17 cellular contexts compared by ENCODE assay signal in the genomic region with DNA sequence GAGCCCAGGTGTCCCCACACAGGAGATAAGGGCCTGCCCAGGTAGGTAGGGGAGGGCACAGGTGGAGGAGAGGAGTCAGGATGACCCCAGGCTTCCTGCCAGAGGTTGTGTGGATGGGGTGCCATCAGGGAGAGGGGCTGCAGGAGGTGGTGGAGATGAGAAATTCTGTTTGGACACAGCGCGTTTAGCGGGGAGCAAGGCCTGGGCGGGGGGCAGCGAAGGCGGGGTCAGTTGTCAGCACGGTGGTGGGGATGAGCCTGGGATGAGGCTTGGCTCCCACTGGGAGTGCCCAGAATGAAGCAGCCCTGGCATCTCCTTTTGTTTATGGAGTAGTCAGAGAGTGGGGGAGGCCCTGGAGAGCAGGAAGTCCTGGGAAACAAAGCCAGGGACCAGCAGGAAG. TPM values are rescaled to one million over a fixed set of nuclear protein-coding genes. Genes with fewer than 3 reads are reported as not detected.
DNase-seq lines count a peak whose midpoint lies in the region; ATAC-seq, FAIRE-seq and TF ChIP-seq lines count a peak whose summit lies in the region.
"Had no signal": no experiment of that assay in that cellular context is flagged by ENCODE, and none has a peak within 500 bp of the region (broad histone marks: within the 10 kb centered on the region; RNA-seq: fewer than 3 reads in every experiment).

No MANE protein-coding gene starts in this region.

- WGBS in HepG2 (ENCODE audit: low lambda C conversion rate) = 96% methylated on average over 7 of the region's 7 CpGs
- 93% methylated on average over 5 of the region's 7 CpGs for WGBS in right lobe of liver (ENCODE audit: insufficient coverage, low coverage, low lambda C conversion rate, missing lambda C conversion rate)

- H3K27me3 ChIP-seq in HepG2 (ENCODE audit: control insufficient read depth in 1 of 2, insufficient read depth in 2 of 2, low read length in 2 of 2) = no peaks in the 10 kb centered on the region; a peak in 1 of 5 replicates
- H3K27me3 ChIP-seq in right lobe of liver = no peaks in the 10 kb centered on the region
- H3K27me3 ChIP-seq: BLaER1 treated with 17β-estradiol and CSF1 and Interleukin-3, amounts not matched to agents 10 nM and 100 nM had no signal

- H3K36me3 Mint-ChIP-seq in activated T-helper 17 cell treated with anti-CD3 and anti-CD28 coated beads, Interleukin-2, amount 50 U/mL, for 72 hours (ENCODE audit: low read depth) = peaks cover 23% of the 10 kb centered on the region
- peaks cover 18% of the 10 kb centered on the region for H3K36me3 Mint-ChIP-seq in Calu3 (ENCODE audit: insufficient read depth, unreplicated experiment)

- POLR2A ChIA-PET in HepG2 (lab: Yijun Ruan, JAX) = no interaction called here

- H3K9me3 ChIP-seq in HepG2 (ENCODE audit: low read length) (no peaks in the 10 kb centered on the region), right lobe of liver (no peaks in the 10 kb centered on the region)
- H3K9me3 ChIP-seq: A549; BLaER1 treated with 17β-estradiol and CSF1 and Interleukin-3, amounts not matched to agents 10 nM and 100 nM had no signal

- no peaks in the 10 kb centered on the region for H3K27me3 Mint-ChIP-seq in activated T-helper 17 cell treated with anti-CD3 and anti-CD28 coated beads, Interleukin-2, amount 50 U/mL, for 72 hours
- H3K27me3 Mint-ChIP-seq in Calu3 (ENCODE audit: unreplicated experiment) = no peaks in the 10 kb centered on the region
- H3K27me3 Mint-ChIP-seq: CD8-positive, alpha-beta memory T cell; IgD-negative memory B cell had no signal

- no peaks in the 10 kb centered on the region for H3K9me3 Mint-ChIP-seq in activated T-helper 17 cell treated with anti-CD3 and anti-CD28 coated beads, Interleukin-2, amount 50 U/mL, for 72 hours
- H3K9me3 Mint-ChIP-seq in Calu3 (ENCODE audit: low read depth, unreplicated experiment) = no peaks in the 10 kb centered on the region
- H3K9me3 Mint-ChIP-seq: CD8-positive, alpha-beta memory T cell; IgD-negative memory B cell had no signal

- no peak overlapping the region for H3K4me2 ChIP-seq in HepG2 (ENCODE audit: low read depth, low read length)
- H3K4me2 ChIP-seq: A549; BLaER1 treated with 17β-estradiol and CSF1 and Interleukin-3, amounts not matched to agents 10 nM and 100 nM had no signal

- FAIRE-seq in HepG2 (lab: Jason Lieb, UNC) = no peak
- FAIRE-seq: A549, D721Med had no signal

- H3K4me1 Mint-ChIP-seq in activated T-helper 17 cell treated with anti-CD3 and anti-CD28 coated beads, Interleukin-2, amount 50 U/mL, for 72 hours = no peaks in the 10 kb centered on the region
- no peaks in the 10 kb centered on the region for H3K4me1 Mint-ChIP-seq in Calu3 (ENCODE audit: low read depth, unreplicated experiment)

- no peaks in the 10 kb centered on the region for H3K79me2 ChIP-seq in HepG2 (ENCODE audit: insufficient read depth, low read length)

- BruUV-seq in HepG2 (replicated peaks; lab: Mats Ljungman, UMichigan) (no TSS peak), Calu3 (replicated peaks; lab: Mats Ljungman, UMichigan) (no TSS peak)

- no peak overlapping the region for H2AFZ ChIP-seq in HepG2 (ENCODE audit: low read length)

- CTCF ChIA-PET in HepG2 (lab: Yijun Ruan, JAX; ENCODE audit: low intra/inter-chr PET ratio, low total read pairs) (interaction anchor here (1.7 to 2.3 kb wide), 2 partner anchors 135 to 202 kb away, joined by 7 to 14 read pairs; no protein-coding TSS in a partner anchor), Calu3 (lab: Charles Lee) (interaction anchor here (1.8 kb wide), 1 partner anchor 135 kb away, joined by 11 read pairs; no protein-coding TSS in a partner anchor)

- TF ChIP-seq EP300 in HepG2 (IDR thresholded peaks at IDR 0.05; ENCODE audit: low read depth in 2 of 2, low read length in 2 of 2) = no peak
- no peak for TF ChIP-seq EP300 in HepG2 (CRISPR knock-in tag; IDR thresholded peaks at IDR 0.05; ENCODE audit: borderline replicate concordance)

- TF ChIP-seq RAD21 in HepG2 (CRISPR knock-in tag; IDR thresholded peaks at IDR 0.05) = no peak

- H3K36me3 ChIP-seq in HepG2 (replicated peaks in 1 of 2; ENCODE audit: control insufficient read depth in 1 of 2, insufficient read depth in 2 of 2, low read length in 2 of 2) (peaks cover 36 to 74% of the 10 kb centered on the region in 2 experiments), right lobe of liver (peaks cover 0 to 68% (median 23%) of the 10 kb centered on the region in 4 donors)

- no peak overlapping the region for H3K9ac ChIP-seq in HepG2 (ENCODE audit: insufficient read depth, low read depth, low read length)

- H4K20me1 ChIP-seq in HepG2 (ENCODE audit: insufficient read depth, low read length) = no peaks in the 10 kb centered on the region

- H3K27ac ChIP-seq in HepG2 (ENCODE audit: extremely low read length, insufficient read depth, low read length) (no peak overlapping the region), right lobe of liver (no peak overlapping the region)
- H3K27ac ChIP-seq: A549, HL-60 had no signal

- no peak for TF ChIP-seq CTCF in HepG2 (CRISPR knock-in tag; IDR thresholded peaks at IDR 0.05)
- TF ChIP-seq CTCF in right lobe of liver (IDR thresholded peaks at IDR 0.05) = no peak
- TF ChIP-seq CTCF in Calu3 (IDR thresholded peaks at IDR 0.05; ENCODE audit: unreplicated experiment) = no peak

- ATAC-seq in HepG2 (no peak), right lobe of liver (no peak)
- no peak for ATAC-seq in activated T-helper 17 cell treated with anti-CD3 and anti-CD28 coated beads, Interleukin-2, amount 50 U/mL, for 72 hours (replicated peaks)

- TF ChIP-seq POLR2A in HepG2 (IDR thresholded peaks at IDR 0.05; ENCODE audit: insufficient read depth in 1 of 2, low read depth in 2 of 2, low read length in 2 of 2) (no peak), right lobe of liver (IDR thresholded peaks at IDR 0.05) (no peak)

- in situ Hi-C loops in HepG2 (cut with HindIII; ENCODE audit: extremely low pct_ligation_motif_present, low pct_unique_long_range_greater_than_20kb) = loop anchor here (5.0 kb wide), 2 partner anchors 133 to 203 kb away; no protein-coding TSS in a partner anchor

- intact Hi-C loops in HepG2 (cut with micrococcal nuclease; ENCODE audit: unreplicated experiment) (loop anchor here (1.0 to 2.0 kb wide), 2 partner anchors 135 to 203 kb away; no protein-coding TSS in a partner anchor), right lobe of liver (cut with DNase I) (loop anchor here in 1 of 2 donors (10.0 kb wide), 1 partner anchor 141 kb away; no protein-coding TSS in a partner anchor), Calu3 (cut with micrococcal nuclease; ENCODE audit: unreplicated experiment) (loop anchor here (2.0 kb wide), 1 partner anchor 135 kb away; no protein-coding TSS in a partner anchor)

- peak overlapping the region; percentile 38 for H3K27ac Mint-ChIP-seq in activated T-helper 17 cell treated with anti-CD3 and anti-CD28 coated beads, Interleukin-2, amount 50 U/mL, for 72 hours
- no peak overlapping the region for H3K27ac Mint-ChIP-seq in Calu3 (ENCODE audit: unreplicated experiment)
- H3K27ac Mint-ChIP-seq: IgD-negative memory B cell had no signal

- no peaks in the 10 kb centered on the region for H3K4me1 ChIP-seq in HepG2 (ENCODE audit: insufficient read depth, low read length)
- no peaks in the 10 kb centered on the region for H3K4me1 ChIP-seq in right lobe of liver
- H3K4me1 ChIP-seq: A549 had no signal

- H3K4me3 ChIP-seq in HepG2 (replicated peaks in 1 of 3; ENCODE audit: insufficient read depth in 1 of 3, low read depth in 2 of 3, low read length in 3 of 3) (no peak overlapping the region), right lobe of liver (no peak overlapping the region)
- H3K4me3 ChIP-seq: A549; BLaER1 treated with 17β-estradiol and CSF1 and Interleukin-3, amounts not matched to agents 10 nM and 100 nM had no signal

- DNase-seq in HepG2 (ENCODE audit: low spot score) (no peak), right lobe of liver (no peak), lung microvascular endothelial cell (ENCODE audit: low read depth in 2 of 2) (peak; percentile 33 to 46), NCI-H1048 (lab: John Stamatoyannopoulos, UW) (no peak), SIG-M5 treated with dmso at 0.1 percent for 504 hours (lab: John Stamatoyannopoulos, UW; ENCODE audit: unreplicated experiment) (no peak), Calu3 (no peak), NCI-H748 treated with DMSO at 0.1 percent for 48 hours (lab: John Stamatoyannopoulos, UW) (no peak)
- DNase-seq: NCI-H510A, SIG-M5 had no signal

- no peak overlapping the region for H3K4me3 Mint-ChIP-seq in activated T-helper 17 cell treated with anti-CD3 and anti-CD28 coated beads, Interleukin-2, amount 50 U/mL, for 72 hours
- no peak overlapping the region for H3K4me3 Mint-ChIP-seq in Calu3 (ENCODE audit: low read depth, unreplicated experiment)
- H3K4me3 Mint-ChIP-seq: CD8-positive, alpha-beta memory T cell had no signal

RNA-seq across cellular contexts. Expression of a gene that starts 14.6 kb away (rescaled TPM):
- total RNA-seq in HepG2 (2016; rRNA removed; fragmentation: Illumina TruSeq; extraction: Trizol) (16.1 and 29.9 TPM in 2 replicates), right lobe of liver (10 to 100 TPM; 32.4 to 48.3 (median 39.9) TPM), lung microvascular endothelial cell (14.8 and 23.2 TPM in 2 replicates), Calu3 (2022) (38.6 and 52.5 TPM in 2 replicates)
- total RNA-seq in HepG2 (2016; cell fraction: cytosol; rRNA removed; fragmentation: Illumina TruSeq; extraction: Trizol; ENCODE audit: low read depth) = 7.6 and 8.9 TPM in 2 replicates
- total RNA-seq in HepG2 (2016; cell fraction: insoluble cytoplasmic fraction; rRNA removed; fragmentation: Illumina TruSeq; extraction: Trizol) = 12.8 and 27.1 TPM in 2 replicates
- 10.8 and 12.7 TPM in 2 replicates for total RNA-seq in HepG2 (2016; cell fraction: membrane; rRNA removed; fragmentation: Illumina TruSeq; extraction: Trizol)
- total RNA-seq in HepG2 (2016; cell fraction: nucleus; rRNA removed; fragmentation: Illumina TruSeq; extraction: Trizol) = 28.7 and 34.7 TPM in 2 replicates
- polyA plus RNA-seq in HepG2 (2011; rRNA removed) = 82.2 and 91.9 TPM in 2 replicates
- 37.9 and 55.2 TPM in 2 replicates for polyA plus RNA-seq in HepG2 (2011; cell fraction: cytosol; rRNA removed)
- 455 and 594 TPM in 2 replicates for polyA plus RNA-seq in HepG2 (2011; cell fraction: nucleus; rRNA removed)
- polyA plus RNA-seq in HepG2 (2012) = 27.9 and 34.2 TPM in 2 replicates
- 8.1 and 10.5 TPM in 2 replicates for polyA plus RNA-seq in HepG2 (2016; cell fraction: cytosol; fragmentation: Illumina TruSeq; extraction: Trizol; ENCODE audit: low read depth)
- polyA plus RNA-seq in HepG2 (2016; cell fraction: insoluble cytoplasmic fraction; fragmentation: Illumina TruSeq; extraction: Trizol; ENCODE audit: low read depth) = 17.1 and 25.1 TPM in 2 replicates
- 14.9 and 15.8 TPM in 2 replicates for polyA plus RNA-seq in HepG2 (2016; cell fraction: membrane; fragmentation: Illumina TruSeq; extraction: Trizol; ENCODE audit: low read depth)
- polyA plus RNA-seq in HepG2 (2016; cell fraction: nucleus; fragmentation: Illumina TruSeq; extraction: Trizol; ENCODE audit: insufficient read depth, low read depth) = 108 and 116 TPM in 2 replicates
- 88.9 and 105 TPM in 2 replicates for polyA minus RNA-seq in HepG2 (2011; rRNA and poly(A)+ RNA removed; ENCODE audit: low replicate concordance)
- 26.2 and 30.5 TPM in 2 replicates for polyA minus RNA-seq in HepG2 (2011; cell fraction: cytosol; rRNA and poly(A)+ RNA removed)
- polyA minus RNA-seq in HepG2 (2011; cell fraction: nucleus; rRNA and poly(A)+ RNA removed) = 55.9 and 56.4 TPM in 2 replicates
- total RNA-seq in activated T-helper 17 cell treated with anti-CD3 and anti-CD28 coated beads, Interleukin-2, amount 50 U/mL, for 72 hours = 10 to 100 TPM; 22.8 to 44.5 TPM

RNA-seq across cellular contexts. Expression of a gene that starts 14.7 kb away (rescaled TPM):
- total RNA-seq in HepG2 (2016; rRNA removed; fragmentation: Illumina TruSeq; extraction: Trizol) = 26.7 and 189 TPM in 2 replicates
- total RNA-seq in HepG2 (2016; cell fraction: cytosol; rRNA removed; fragmentation: Illumina TruSeq; extraction: Trizol; ENCODE audit: low read depth) = 15.3 and 18.3 TPM in 2 replicates
- total RNA-seq in HepG2 (2016; cell fraction: insoluble cytoplasmic fraction; rRNA removed; fragmentation: Illumina TruSeq; extraction: Trizol) = 25.3 and 197 TPM in 2 replicates
- 14.6 and 16.5 TPM in 2 replicates for total RNA-seq in HepG2 (2016; cell fraction: membrane; rRNA removed; fragmentation: Illumina TruSeq; extraction: Trizol)
- total RNA-seq in HepG2 (2016; cell fraction: nucleus; rRNA removed; fragmentation: Illumina TruSeq; extraction: Trizol) = 267 and 300 TPM in 2 replicates
- polyA plus RNA-seq in HepG2 (2011; rRNA removed) = 452 and 686 TPM in 2 replicates
- 174 and 178 TPM in 2 replicates for polyA plus RNA-seq in HepG2 (2011; cell fraction: cytosol; rRNA removed)
- 7,383 and 7,818 TPM in 2 replicates for polyA plus RNA-seq in HepG2 (2011; cell fraction: nucleus; rRNA removed)
- 313 and 330 TPM in 2 replicates for polyA plus RNA-seq in HepG2 (2012)
- polyA plus RNA-seq in HepG2 (2016; cell fraction: cytosol; fragmentation: Illumina TruSeq; extraction: Trizol; ENCODE audit: low read depth) = 6.2 and 6.6 TPM in 2 replicates
- 20.9 and 21.3 TPM in 2 replicates for polyA plus RNA-seq in HepG2 (2016; cell fraction: insoluble cytoplasmic fraction; fragmentation: Illumina TruSeq; extraction: Trizol; ENCODE audit: low read depth)
- 9.6 and 10.0 TPM in 2 replicates for polyA plus RNA-seq in HepG2 (2016; cell fraction: membrane; fragmentation: Illumina TruSeq; extraction: Trizol; ENCODE audit: low read depth)
- 695 and 762 TPM in 2 replicates for polyA plus RNA-seq in HepG2 (2016; cell fraction: nucleus; fragmentation: Illumina TruSeq; extraction: Trizol; ENCODE audit: insufficient read depth, low read depth)
- 3.2 and 148 TPM in 2 replicates for polyA minus RNA-seq in HepG2 (2011; rRNA and poly(A)+ RNA removed; ENCODE audit: low replicate concordance)
- polyA minus RNA-seq in HepG2 (2011; cell fraction: cytosol; rRNA and poly(A)+ RNA removed) = 42.2 and 50.5 TPM in 2 replicates
- polyA minus RNA-seq in HepG2 (2011; cell fraction: nucleus; rRNA and poly(A)+ RNA removed) = 323 and 384 TPM in 2 replicates
- total RNA-seq in right lobe of liver = 100 to 1,000 TPM; 321 to 695 (median 632) TPM
- total RNA-seq in activated T-helper 17 cell treated with anti-CD3 and anti-CD28 coated beads, Interleukin-2, amount 50 U/mL, for 72 hours = 10 to 100 TPM in 1 of 2 donors, 1 to 10 TPM in 1; 8.4 to 28.2 TPM
- 1.5 and 2.2 TPM in 2 replicates for total RNA-seq in lung microvascular endothelial cell
- total RNA-seq in Calu3 (2022) = 8.0 and 10.5 TPM in 2 replicates

RNA-seq across cellular contexts. Expression of a gene that starts 15.5 kb away (rescaled TPM):
- total RNA-seq in HepG2 (2016; rRNA removed; fragmentation: Illumina TruSeq; extraction: Trizol) (0.35 TPM in 1 of 2 replicates, not detected in the other), right lobe of liver (1 to 10 TPM in 1 of 6 experiments, under 1 TPM in 3, not detected in 2; 0.07 to 2.4 (median 0.64) TPM), lung microvascular endothelial cell (under 0.01 and 0.40 TPM in 2 replicates), Calu3 (2022) (0.49 and 0.73 TPM in 2 replicates)
- total RNA-seq in HepG2 (2016; cell fraction: cytosol; rRNA removed; fragmentation: Illumina TruSeq; extraction: Trizol; ENCODE audit: low read depth) = 0.18 and 0.51 TPM in 2 replicates
- 0.13 and 0.45 TPM in 2 replicates for total RNA-seq in HepG2 (2016; cell fraction: insoluble cytoplasmic fraction; rRNA removed; fragmentation: Illumina TruSeq; extraction: Trizol)
- 0.19 TPM in 1 of 2 replicates, not detected in the other for total RNA-seq in HepG2 (2016; cell fraction: membrane; rRNA removed; fragmentation: Illumina TruSeq; extraction: Trizol)
- total RNA-seq in HepG2 (2016; cell fraction: nucleus; rRNA removed; fragmentation: Illumina TruSeq; extraction: Trizol) = not detected in 2 replicates
- 0.21 TPM in 1 of 2 replicates, not detected in the other for polyA plus RNA-seq in HepG2 (2011; rRNA removed)
- 0.03 and 0.07 TPM in 2 replicates for polyA plus RNA-seq in HepG2 (2011; cell fraction: cytosol; rRNA removed)
- polyA plus RNA-seq in HepG2 (2011; cell fraction: nucleus; rRNA removed) = 3.1 and 7.8 TPM in 2 replicates
- 0.36 TPM in 1 of 2 replicates, not detected in the other for polyA plus RNA-seq in HepG2 (2012)
- polyA plus RNA-seq in HepG2 (2016; cell fraction: cytosol; fragmentation: Illumina TruSeq; extraction: Trizol; ENCODE audit: low read depth) = 0.40 and 0.44 TPM in 2 replicates
- polyA plus RNA-seq in HepG2 (2016; cell fraction: insoluble cytoplasmic fraction; fragmentation: Illumina TruSeq; extraction: Trizol; ENCODE audit: low read depth) = 0.73 and 0.79 TPM in 2 replicates
- polyA plus RNA-seq in HepG2 (2016; cell fraction: membrane; fragmentation: Illumina TruSeq; extraction: Trizol; ENCODE audit: low read depth) = 0.40 and 0.43 TPM in 2 replicates
- polyA plus RNA-seq in HepG2 (2016; cell fraction: nucleus; fragmentation: Illumina TruSeq; extraction: Trizol; ENCODE audit: insufficient read depth, low read depth) = 0.53 and 1.7 TPM in 2 replicates
- polyA minus RNA-seq in HepG2 (2011; rRNA and poly(A)+ RNA removed; ENCODE audit: low replicate concordance) = 1.8 and 3.5 TPM in 2 replicates
- 0.26 and 0.30 TPM in 2 replicates for polyA minus RNA-seq in HepG2 (2011; cell fraction: cytosol; rRNA and poly(A)+ RNA removed)
- polyA minus RNA-seq in HepG2 (2011; cell fraction: nucleus; rRNA and poly(A)+ RNA removed) = 0.75 and 2.1 TPM in 2 replicates
- total RNA-seq in activated T-helper 17 cell treated with anti-CD3 and anti-CD28 coated beads, Interleukin-2, amount 50 U/mL, for 72 hours = under 1 TPM in 1 of 2 donors, not detected in 1; 0.29 TPM
- total RNA-seq: H4 had no signal

RNA-seq across cellular contexts. Expression of a gene that starts 19.8 kb away (rescaled TPM):
- total RNA-seq in HepG2 (2016; rRNA removed; fragmentation: Illumina TruSeq; extraction: Trizol) (21.7 and 23.1 TPM in 2 replicates), right lobe of liver (10 to 100 TPM; 12.2 to 34.2 (median 25.6) TPM), lung microvascular endothelial cell (12.9 and 19.4 TPM in 2 replicates), Calu3 (2022) (35.8 and 42.4 TPM in 2 replicates)
- 3.9 and 5.4 TPM in 2 replicates for total RNA-seq in HepG2 (2016; cell fraction: cytosol; rRNA removed; fragmentation: Illumina TruSeq; extraction: Trizol; ENCODE audit: low read depth)
- total RNA-seq in HepG2 (2016; cell fraction: insoluble cytoplasmic fraction; rRNA removed; fragmentation: Illumina TruSeq; extraction: Trizol) = 21.2 and 23.8 TPM in 2 replicates
- total RNA-seq in HepG2 (2016; cell fraction: membrane; rRNA removed; fragmentation: Illumina TruSeq; extraction: Trizol) = 7.3 and 8.9 TPM in 2 replicates
- total RNA-seq in HepG2 (2016; cell fraction: nucleus; rRNA removed; fragmentation: Illumina TruSeq; extraction: Trizol) = 14.9 and 16.7 TPM in 2 replicates
- polyA plus RNA-seq in HepG2 (2011; rRNA removed) = 6.5 and 9.1 TPM in 2 replicates
- polyA plus RNA-seq in HepG2 (2011; cell fraction: cytosol; rRNA removed) = 6.3 and 8.4 TPM in 2 replicates
- polyA plus RNA-seq in HepG2 (2011; cell fraction: nucleus; rRNA removed) = 15.5 and 21.5 TPM in 2 replicates
- polyA plus RNA-seq in HepG2 (2012) = 4.8 and 5.8 TPM in 2 replicates
- 3.3 and 3.7 TPM in 2 replicates for polyA plus RNA-seq in HepG2 (2016; cell fraction: cytosol; fragmentation: Illumina TruSeq; extraction: Trizol; ENCODE audit: low read depth)
- polyA plus RNA-seq in HepG2 (2016; cell fraction: insoluble cytoplasmic fraction; fragmentation: Illumina TruSeq; extraction: Trizol; ENCODE audit: low read depth) = 17.8 and 18.8 TPM in 2 replicates
- polyA plus RNA-seq in HepG2 (2016; cell fraction: membrane; fragmentation: Illumina TruSeq; extraction: Trizol; ENCODE audit: low read depth) = 4.7 and 5.8 TPM in 2 replicates
- 23.9 and 25.9 TPM in 2 replicates for polyA plus RNA-seq in HepG2 (2016; cell fraction: nucleus; fragmentation: Illumina TruSeq; extraction: Trizol; ENCODE audit: insufficient read depth, low read depth)
- 21.4 and 30.7 TPM in 2 replicates for polyA minus RNA-seq in HepG2 (2011; rRNA and poly(A)+ RNA removed; ENCODE audit: low replicate concordance)
- polyA minus RNA-seq in HepG2 (2011; cell fraction: cytosol; rRNA and poly(A)+ RNA removed) = 4.2 and 5.6 TPM in 2 replicates
- polyA minus RNA-seq in HepG2 (2011; cell fraction: nucleus; rRNA and poly(A)+ RNA removed) = 12.6 and 20.3 TPM in 2 replicates
- total RNA-seq in activated T-helper 17 cell treated with anti-CD3 and anti-CD28 coated beads, Interleukin-2, amount 50 U/mL, for 72 hours = 10 to 100 TPM; 22.4 to 38.7 TPM

RNA-seq across cellular contexts. Expression of a gene that starts 29.8 kb away (rescaled TPM):
- total RNA-seq in HepG2 (2016; rRNA removed; fragmentation: Illumina TruSeq; extraction: Trizol) (116 and 130 TPM in 2 replicates), right lobe of liver (100 to 1,000 TPM in 2 of 6 experiments, 10 to 100 TPM in 4; 60.9 to 114 (median 90.5) TPM), lung microvascular endothelial cell (88.3 and 92.1 TPM in 2 replicates), Calu3 (2022) (187 and 207 TPM in 2 replicates)
- 32.8 and 39.1 TPM in 2 replicates for total RNA-seq in HepG2 (2016; cell fraction: cytosol; rRNA removed; fragmentation: Illumina TruSeq; extraction: Trizol; ENCODE audit: low read depth)
- 118 and 134 TPM in 2 replicates for total RNA-seq in HepG2 (2016; cell fraction: insoluble cytoplasmic fraction; rRNA removed; fragmentation: Illumina TruSeq; extraction: Trizol)
- total RNA-seq in HepG2 (2016; cell fraction: membrane; rRNA removed; fragmentation: Illumina TruSeq; extraction: Trizol) = 57.5 and 60.4 TPM in 2 replicates
- total RNA-seq in HepG2 (2016; cell fraction: nucleus; rRNA removed; fragmentation: Illumina TruSeq; extraction: Trizol) = 99.4 and 109 TPM in 2 replicates
- polyA plus RNA-seq in HepG2 (2011; rRNA removed) = 116 and 123 TPM in 2 replicates
- polyA plus RNA-seq in HepG2 (2011; cell fraction: cytosol; rRNA removed) = 95.0 and 116 TPM in 2 replicates
- 227 and 231 TPM in 2 replicates for polyA plus RNA-seq in HepG2 (2011; cell fraction: nucleus; rRNA removed)
- 110 and 113 TPM in 2 replicates for polyA plus RNA-seq in HepG2 (2012)
- 22.6 and 23.9 TPM in 2 replicates for polyA plus RNA-seq in HepG2 (2016; cell fraction: cytosol; fragmentation: Illumina TruSeq; extraction: Trizol; ENCODE audit: low read depth)
- polyA plus RNA-seq in HepG2 (2016; cell fraction: insoluble cytoplasmic fraction; fragmentation: Illumina TruSeq; extraction: Trizol; ENCODE audit: low read depth) = 87.5 and 96.0 TPM in 2 replicates
- 27.9 and 31.1 TPM in 2 replicates for polyA plus RNA-seq in HepG2 (2016; cell fraction: membrane; fragmentation: Illumina TruSeq; extraction: Trizol; ENCODE audit: low read depth)
- 137 and 152 TPM in 2 replicates for polyA plus RNA-seq in HepG2 (2016; cell fraction: nucleus; fragmentation: Illumina TruSeq; extraction: Trizol; ENCODE audit: insufficient read depth, low read depth)
- polyA minus RNA-seq in HepG2 (2011; rRNA and poly(A)+ RNA removed; ENCODE audit: low replicate concordance) = 481 and 533 TPM in 2 replicates
- polyA minus RNA-seq in HepG2 (2011; cell fraction: cytosol; rRNA and poly(A)+ RNA removed) = 94.8 and 99.0 TPM in 2 replicates
- 120 and 143 TPM in 2 replicates for polyA minus RNA-seq in HepG2 (2011; cell fraction: nucleus; rRNA and poly(A)+ RNA removed)
- 100 to 1,000 TPM in 1 of 2 donors, 10 to 100 TPM in 1; 88.6 to 184 TPM for total RNA-seq in activated T-helper 17 cell treated with anti-CD3 and anti-CD28 coated beads, Interleukin-2, amount 50 U/mL, for 72 hours

Comparison
In these comparisons a context has a peak if more than half of its experiments do, and no peak if none do; other contexts are left out.
1. DNase-seq: peak in lung microvascular endothelial cell (2 of 2); none in HepG2 (single experiment), right lobe of liver (0 of 3), NCI-H1048 (single experiment), SIG-M5 treated with dmso at 0.1 percent for 504 hours (single experiment), Calu3 (single experiment) and NCI-H748 treated with DMSO at 0.1 percent for 48 hours (single experiment).